17 cellular contexts compared by ENCODE assay signal in the genomic region with DNA sequence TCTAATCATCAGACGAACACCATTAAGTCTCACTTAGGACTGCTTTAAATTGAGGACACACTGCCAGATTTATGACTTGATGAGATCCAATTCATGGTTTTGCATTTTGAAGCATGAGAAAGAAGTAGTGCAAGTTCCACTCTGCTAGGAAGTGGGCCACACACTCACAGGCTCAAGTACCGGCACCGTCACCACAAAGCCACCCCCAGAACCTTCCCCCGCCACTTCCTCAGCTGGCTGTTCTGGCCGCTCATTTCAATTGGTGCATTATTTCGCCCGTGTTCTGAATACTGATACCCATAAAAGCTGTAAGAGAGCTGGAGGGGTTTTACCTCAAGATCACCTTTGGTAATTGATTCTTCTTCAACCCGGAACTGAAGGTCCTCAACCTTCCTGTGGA.
DNase-seq lines count a peak whose midpoint lies in the region; ATAC-seq, FAIRE-seq and TF ChIP-seq lines count a peak whose summit lies in the region.
"Had no signal": no experiment of that assay in that cellular context is flagged by ENCODE, and none has a peak within 500 bp of the region (broad histone marks: within the 10 kb centered on the region; RNA-seq: fewer than 3 reads in every experiment).

No MANE protein-coding gene starts in this region.

- peaks cover 47% of the 10 kb centered on the region for H3K36me3 Mint-ChIP-seq in stimulated activated naive CD8-positive, alpha-beta T cell treated with anti-CD3 and anti-CD28 coated beads, Interleukin-15, Interleukin-2, amounts not matched to agents 100 ng/mL and 50 ng/mL, for 24 hours (ENCODE audit: low read depth)
- peaks cover 47% of the 10 kb centered on the region for H3K36me3 Mint-ChIP-seq in T-cell
- H3K36me3 Mint-ChIP-seq in natural killer cell = peaks cover 12% of the 10 kb centered on the region

- TF ChIP-seq CTCF in natural killer cell (IDR thresholded peaks at IDR 0.05) = no peak
- no peak for TF ChIP-seq CTCF in BE2C (IDR thresholded peaks at IDR 0.05; ENCODE audit: low read depth, low read length)

- ATAC-seq in stimulated activated naive CD8-positive, alpha-beta T cell treated with anti-CD3 and anti-CD28 coated beads, Interleukin-15, amount 100 ng/mL, for 72 hours = no peak
- ATAC-seq in T-cell (replicated peaks in 1 of 4) = peak in 1 of 4 experiments; percentile 40
- ATAC-seq in natural killer cell = peak; percentile 58 to 80 (median 68)
- ATAC-seq: Right ventricle myocardium inferior had no signal

- H3K9me3 ChIP-seq in BE2C = no peaks in the 10 kb centered on the region
- H3K9me3 ChIP-seq: SJSA1 had no signal

- no peak for DNase-seq in stimulated activated naive CD8-positive, alpha-beta T cell treated with anti-CD3 and anti-CD28 coated beads, Interleukin-15, amount 100 ng/mL, for 72 hours
- DNase-seq in T-cell = peak in 3 of 34 experiments; percentile 4 to 27 (median 10)
- DNase-seq in natural killer cell = no peak
- DNase-seq in NCI-H2081 treated with DMSO at 0.1 percent for 48 hours (lab: John Stamatoyannopoulos, UW) = no peak
- DNase-seq in HTR-8/SVneo (ENCODE audit: insufficient read length, low spot score) = no peak
- no peak for DNase-seq in BE2C
- DNase-seq: H7, Karpas-422, MV-4-11, NCI-H1105 treated with DMSO at 0.1 percent for 48 hours, NCI-H2081, NCI-H446, NCI-H526 treated with DMSO at 0.1 percent for 48 hours had no signal

- FAIRE-seq in HTR-8/SVneo (lab: Jason Lieb, UNC) = no peak

- peaks cover 21% of the 10 kb centered on the region for H3K4me1 ChIP-seq in BE2C
- H3K4me1 ChIP-seq: BLaER1 treated with 17β-estradiol and CSF1 and Interleukin-3, amounts not matched to agents 10 nM and 100 nM; SJSA1 had no signal

- H3K4me3 ChIP-seq in BE2C (ENCODE audit: low read depth, low read length) = no peak overlapping the region
- H3K4me3 ChIP-seq: BLaER1 treated with 17β-estradiol and CSF1 and Interleukin-3, amounts not matched to agents 10 nM and 100 nM; SJSA1 had no signal

- H3K27me3 Mint-ChIP-seq in stimulated activated naive CD8-positive, alpha-beta T cell treated with anti-CD3 and anti-CD28 coated beads, Interleukin-15, Interleukin-2, amounts not matched to agents 100 ng/mL and 50 ng/mL, for 24 hours = no peaks in the 10 kb centered on the region
- no peaks in the 10 kb centered on the region for H3K27me3 Mint-ChIP-seq in stimulated activated naive CD8-positive, alpha-beta T cell treated with anti-CD3 and anti-CD28 coated beads, Interleukin-15, amount 100 ng/mL, for 72 hours
- no peaks in the 10 kb centered on the region for H3K27me3 Mint-ChIP-seq in T-cell
- H3K27me3 Mint-ChIP-seq in natural killer cell (ENCODE audit: low read depth in 2 of 2) = no peaks in the 10 kb centered on the region

- intact Hi-C loops in natural killer cell (cut with micrococcal nuclease) = no loop called here

- CTCF ChIA-PET in T-cell (lab: Charles Lee) = no interaction called here

- peaks cover 6% of the 10 kb centered on the region; the same call in 1 of the 2 replicates for H3K36me3 ChIP-seq in BE2C

- H3K27ac Mint-ChIP-seq in stimulated activated naive CD8-positive, alpha-beta T cell treated with anti-CD3 and anti-CD28 coated beads, Interleukin-15, Interleukin-2, amounts not matched to agents 100 ng/mL and 50 ng/mL, for 24 hours = peak overlapping the region; percentile 23
- H3K27ac Mint-ChIP-seq in stimulated activated naive CD8-positive, alpha-beta T cell treated with anti-CD3 and anti-CD28 coated beads, Interleukin-15, amount 100 ng/mL, for 72 hours = peak overlapping the region in 1 of 2 donors; percentile 89
- H3K27ac Mint-ChIP-seq in T-cell = peak overlapping the region; percentile 62 to 65
- H3K27ac Mint-ChIP-seq in natural killer cell = peak overlapping the region; percentile 80 to 85

- H3K9me3 Mint-ChIP-seq in stimulated activated naive CD8-positive, alpha-beta T cell treated with anti-CD3 and anti-CD28 coated beads, Interleukin-15, Interleukin-2, amounts not matched to agents 100 ng/mL and 50 ng/mL, for 24 hours = no peaks in the 10 kb centered on the region
- no peaks in the 10 kb centered on the region for H3K9me3 Mint-ChIP-seq in stimulated activated naive CD8-positive, alpha-beta T cell treated with anti-CD3 and anti-CD28 coated beads, Interleukin-15, amount 100 ng/mL, for 72 hours
- H3K9me3 Mint-ChIP-seq in T-cell (no peaks in the 10 kb centered on the region), natural killer cell (no peaks in the 10 kb centered on the region)

- H3K4me3 Mint-ChIP-seq in stimulated activated naive CD8-positive, alpha-beta T cell treated with anti-CD3 and anti-CD28 coated beads, Interleukin-15, Interleukin-2, amounts not matched to agents 100 ng/mL and 50 ng/mL, for 24 hours = no peak overlapping the region
- H3K4me3 Mint-ChIP-seq in stimulated activated naive CD8-positive, alpha-beta T cell treated with anti-CD3 and anti-CD28 coated beads, Interleukin-15, amount 100 ng/mL, for 72 hours = no peak overlapping the region
- H3K4me3 Mint-ChIP-seq in T-cell = no peak overlapping the region
- H3K4me3 Mint-ChIP-seq in natural killer cell = peak overlapping the region; percentile 61

- no peaks in the 10 kb centered on the region for H3K27me3 ChIP-seq in BE2C
- H3K27me3 ChIP-seq: BLaER1 treated with 17β-estradiol and CSF1 and Interleukin-3, amounts not matched to agents 10 nM and 100 nM; SJSA1 had no signal

- peaks cover 16% of the 10 kb centered on the region for H3K4me1 Mint-ChIP-seq in stimulated activated naive CD8-positive, alpha-beta T cell treated with anti-CD3 and anti-CD28 coated beads, Interleukin-15, Interleukin-2, amounts not matched to agents 100 ng/mL and 50 ng/mL, for 24 hours (ENCODE audit: low read depth)
- H3K4me1 Mint-ChIP-seq in stimulated activated naive CD8-positive, alpha-beta T cell treated with anti-CD3 and anti-CD28 coated beads, Interleukin-15, amount 100 ng/mL, for 72 hours = peaks cover 21% of the 10 kb centered on the region
- peaks cover 0 to 13% (median 12%) of the 10 kb centered on the region in 3 donors for H3K4me1 Mint-ChIP-seq in T-cell
- H3K4me1 Mint-ChIP-seq in natural killer cell = peaks cover 16% of the 10 kb centered on the region in 2 donors

- POLR2A ChIA-PET in T-cell (lab: Charles Lee) = no interaction called here
